ENCODE assay signal across 8 cellular contexts in genomic region chr7:141585592-141586510, GRCh38. TPM values are rescaled to one million over a fixed set of nuclear protein-coding genes. Genes with fewer than 3 reads are reported as not detected.
DNase-seq lines count a peak whose midpoint lies in the region; ATAC-seq and TF ChIP-seq lines count a peak whose summit lies in the region.

No MANE protein-coding gene starts in this region.

- no peak overlapping the region for H3K4me3 ChIP-seq in uterus

- peak overlapping the region; percentile 30 for H3K4me3 Mint-ChIP-seq in activated T-helper 2 cell treated with anti-CD3 and anti-CD28 coated beads, Interferon-gamma antibody, Interleukin-2, Interleukin-4, amounts not matched to agents 10 μg/mL and 5 μg/mL and 100 μg/mL, durations not matched to agents 14 hours and 24 hours and 36 hours (ENCODE audit: low read depth)

- H3K27me3 ChIP-seq in uterus = no peaks in the 10 kb centered on the region

- TF ChIP-seq POLR2A in uterus (IDR thresholded peaks at IDR 0.05) = no peak

- ATAC-seq in HG03139 (IDR thresholded peaks at IDR 0.05; ENCODE audit: unreplicated experiment) = peak; percentile 69

- no peaks in the 10 kb centered on the region for H3K36me3 ChIP-seq in uterus

- DNase-seq in stimulated activated naive CD4-positive, alpha-beta T cell treated with Interleukin-2 at 50 U/mL for 16 hours (lab: John Stamatoyannopoulos, UW) = peak; percentile 32
- DNase-seq in stimulated activated naive CD4-positive, alpha-beta T cell (lab: John Stamatoyannopoulos, UW) = no peak
- no peak for DNase-seq in activated T-helper 2 cell treated with anti-CD3 and anti-CD28 coated beads, Interferon-gamma antibody, Interleukin-2, Interleukin-4, amounts not matched to agents 10 μg/mL and 5 μg/mL and 100 μg/mL, durations not matched to agents 14 hours and 24 hours and 36 hours (ENCODE audit: low spot score)
- DNase-seq in non-pigmented ciliary epithelial cell (ENCODE audit: low read depth) (peak; percentile 98), NCI-H446 treated with DMSO at 0.1 percent for 48 hours (lab: John Stamatoyannopoulos, UW) (no peak), NCI-H187 (lab: John Stamatoyannopoulos, UW) (no peak), uterus (no peak)

- H3K9me3 ChIP-seq in uterus = no peaks in the 10 kb centered on the region

- intact Hi-C loops in activated T-helper 2 cell treated with anti-CD3 and anti-CD28 coated beads, Interferon-gamma antibody, Interleukin-2, Interleukin-4, amounts not matched to agents 10 μg/mL and 5 μg/mL and 100 μg/mL, durations not matched to agents 14 hours and 24 hours and 36 hours (cut with micrococcal nuclease) = loop anchor here (1.0 to 5.0 kb wide), 5 partner anchors 14 to 1221 kb away; no protein-coding TSS in a partner anchor
- intact Hi-C loops in uterus (cut with DNase I; ENCODE audit: low total_unique reads) = no loop called here

- peaks cover 24% of the 10 kb centered on the region for H3K9me3 Mint-ChIP-seq in activated T-helper 2 cell treated with anti-CD3 and anti-CD28 coated beads, Interferon-gamma antibody, Interleukin-2, Interleukin-4, amounts not matched to agents 10 μg/mL and 5 μg/mL and 100 μg/mL, durations not matched to agents 14 hours and 24 hours and 36 hours

- H3K4me1 Mint-ChIP-seq in activated T-helper 2 cell treated with anti-CD3 and anti-CD28 coated beads, Interferon-gamma antibody, Interleukin-2, Interleukin-4, amounts not matched to agents 10 μg/mL and 5 μg/mL and 100 μg/mL, durations not matched to agents 14 hours and 24 hours and 36 hours (ENCODE audit: low read depth) = peaks cover 58% of the 10 kb centered on the region

- H3K36me3 Mint-ChIP-seq in activated T-helper 2 cell treated with anti-CD3 and anti-CD28 coated beads, Interferon-gamma antibody, Interleukin-2, Interleukin-4, amounts not matched to agents 10 μg/mL and 5 μg/mL and 100 μg/mL, durations not matched to agents 14 hours and 24 hours and 36 hours (ENCODE audit: low read depth) = peaks cover 9% of the 10 kb centered on the region

- H3K27ac Mint-ChIP-seq in activated T-helper 2 cell treated with anti-CD3 and anti-CD28 coated beads, Interferon-gamma antibody, Interleukin-2, Interleukin-4, amounts not matched to agents 10 μg/mL and 5 μg/mL and 100 μg/mL, durations not matched to agents 14 hours and 24 hours and 36 hours = peak overlapping the region; percentile 87

- no peaks in the 10 kb centered on the region for H3K4me1 ChIP-seq in uterus

- no peak overlapping the region for H3K27ac ChIP-seq in uterus

- no peak for TF ChIP-seq CTCF in uterus (IDR thresholded peaks at IDR 0.05)

- H3K27me3 Mint-ChIP-seq in activated T-helper 2 cell treated with anti-CD3 and anti-CD28 coated beads, Interferon-gamma antibody, Interleukin-2, Interleukin-4, amounts not matched to agents 10 μg/mL and 5 μg/mL and 100 μg/mL, durations not matched to agents 14 hours and 24 hours and 36 hours (ENCODE audit: low read depth) = no peaks in the 10 kb centered on the region

RNA-seq across cellular contexts. Expression of gene AGK, which starts 34.6 kb away (rescaled TPM):
- 144 and 147 TPM in 2 replicates for total RNA-seq in activated T-helper 2 cell treated with anti-CD3 and anti-CD28 coated beads, Interferon-gamma antibody, Interleukin-2, Interleukin-4, amounts not matched to agents 10 μg/mL and 5 μg/mL and 100 μg/mL, durations not matched to agents 14 hours and 24 hours and 36 hours
- 10 to 100 TPM; 11.8 to 73.8 (median 38.4) TPM for total RNA-seq in uterus

Comparison
In these comparisons a context has a peak if more than half of its experiments do, and no peak if none do; other contexts are left out.
1. DNase-seq: peak in stimulated activated naive CD4-positive, alpha-beta T cell treated with Interleukin-2 at 50 U/mL for 16 hours (single experiment) and non-pigmented ciliary epithelial cell (single experiment); none in stimulated activated naive CD4-positive, alpha-beta T cell (0 of 6), activated T-helper 2 cell treated with anti-CD3 and anti-CD28 coated beads, Interferon-gamma antibody, Interleukin-2, Interleukin-4, amounts not matched to agents 10 μg/mL and 5 μg/mL and 100 μg/mL, durations not matched to agents 14 hours and 24 hours and 36 hours (single experiment), NCI-H446 treated with DMSO at 0.1 percent for 48 hours (single experiment), NCI-H187 (0 of 2) and uterus (0 of 2).